Comparison of ENCODE assay signal across 32 cellular contexts in genomic region chr11:23923357-23923756, GRCh38.
"Had no signal": no experiment of that assay in that cellular context is flagged by ENCODE, and none has a peak within 500 bp of the region (broad histone marks: within the 10 kb centered on the region; RNA-seq: fewer than 3 reads in every experiment).

No MANE protein-coding gene starts in this region.

- ATAC-seq: activated CD4-positive, CD25-positive, alpha-beta regulatory T cell treated with anti-CD3 and anti-CD28 coated beads, Interleukin-2, amount 50 U/mL, for 24 hours; activated CD8-positive, alpha-beta T cell treated with anti-CD3 and anti-CD28 coated beads for 36 hours; activated T-cell treated with anti-CD3 and anti-CD28 coated beads, Interleukin-2, amount 50 U/mL, for 4 hours; activated T-helper 17 cell treated with anti-CD3 and anti-CD28 coated beads, Interleukin-2, amount 50 U/mL, for 72 hours; body of pancreas; foreskin keratinocyte; gastrocnemius medialis; heart left ventricle; T-helper 17 cell had no signal

- H3K27ac ChIP-seq: body of pancreas, colonic mucosa, esophagus muscularis mucosa, foreskin keratinocyte, gastrocnemius medialis, heart left ventricle, VCaP had no signal

- H3K27ac Mint-ChIP-seq: activated CD8-positive, alpha-beta T cell treated with anti-CD3 and anti-CD28 coated beads for 36 hours; activated naive CD8-positive, alpha-beta T cell; activated T-helper 17 cell treated with anti-CD3 and anti-CD28 coated beads, Interleukin-2, amount 50 U/mL, for 72 hours; T-helper 17 cell; T-helper 2 cell treated with Interferon-gamma antibody and Interleukin-4, amounts not matched to agents 5 μg/mL and 100 μg/mL, for 36 hours; WTC11 had no signal

- FAIRE-seq: TTC549 had no signal

- H3K4me1 Mint-ChIP-seq: activated T-helper 17 cell treated with anti-CD3 and anti-CD28 coated beads, Interleukin-2, amount 50 U/mL, for 72 hours; T-helper 17 cell had no signal

- H3K27me3 ChIP-seq: body of pancreas, colonic mucosa, esophagus muscularis mucosa, foreskin keratinocyte, gastrocnemius medialis, heart left ventricle had no signal

- H3K4me3 Mint-ChIP-seq: activated CD8-positive, alpha-beta T cell treated with anti-CD3 and anti-CD28 coated beads for 36 hours; activated naive CD8-positive, alpha-beta T cell; activated T-cell treated with anti-CD3 and anti-CD28 coated beads, Interleukin-2, amount 50 U/mL, for 4 hours; activated T-helper 17 cell treated with anti-CD3 and anti-CD28 coated beads, Interleukin-2, amount 50 U/mL, for 72 hours; T-helper 17 cell; T-helper 2 cell treated with Interferon-gamma antibody and Interleukin-4, amounts not matched to agents 5 μg/mL and 100 μg/mL, for 36 hours; WTC11 had no signal

- H3K4me3 ChIP-seq: body of pancreas, colonic mucosa, esophagus muscularis mucosa, gastrocnemius medialis, heart left ventricle had no signal

- H3K27me3 Mint-ChIP-seq: activated CD8-positive, alpha-beta T cell treated with anti-CD3 and anti-CD28 coated beads for 36 hours; activated naive CD8-positive, alpha-beta T cell; activated T-helper 17 cell treated with anti-CD3 and anti-CD28 coated beads, Interleukin-2, amount 50 U/mL, for 72 hours; T-helper 17 cell had no signal

- DNase-seq: activated CD4-positive, alpha-beta T cell treated with anti-CD3 and anti-CD28 coated beads for 48 hours; activated CD4-positive, alpha-beta T cell treated with anti-CD3 and anti-CD28 coated beads, Interleukin-2, amount 50 U/mL, for 1 hour; activated CD4-positive, alpha-beta T cell treated with anti-CD3 and anti-CD28 coated beads, Interleukin-2, amount 50 U/mL, for 48 hours; activated CD8-positive, alpha-beta memory T cell treated with anti-CD3 and anti-CD28 coated beads for 24 hours; activated CD8-positive, alpha-beta T cell treated with anti-CD3 and anti-CD28 coated beads for 36 hours; activated effector memory CD4-positive, alpha-beta T cell treated with Interleukin-2 at 50 U/mL for 16 hours; activated gamma-delta T cell treated with Interleukin-2 at 50 U/mL for 16 hours; activated naive CD4-positive, alpha-beta T cell treated with anti-CD3 and anti-CD28 coated beads, Interleukin-2, amount 50 U/mL, for 16 hours; activated naive CD4-positive, alpha-beta T cell treated with Interleukin-2 at 50 U/mL for 16 hours; activated T-cell treated with anti-CD3 and anti-CD28 coated beads, Interleukin-2, amount 50 U/mL, for 4 hours; amniotic stem cell; anterior cingulate cortex; body of pancreas; central memory CD4-positive, alpha-beta T cell; cerebellar nuclear complex; colonic mucosa; effector CD8-positive, alpha-beta T cell; erythroblast; foreskin keratinocyte; gastrocnemius medialis; glutamatergic neuron; heart left ventricle; T-helper 1 cell; T-helper 17 cell had no signal

- H3K36me3 ChIP-seq: colonic mucosa, esophagus muscularis mucosa, gastrocnemius medialis, heart left ventricle had no signal

- H3K9me3 Mint-ChIP-seq: WTC11 had no signal

- H3K9me3 ChIP-seq: body of pancreas, colonic mucosa, esophagus muscularis mucosa, gastrocnemius medialis, heart left ventricle had no signal

- H3K4me1 ChIP-seq: body of pancreas, colonic mucosa, esophagus muscularis mucosa, foreskin keratinocyte, gastrocnemius medialis, heart left ventricle had no signal

- H3K36me3 Mint-ChIP-seq: activated naive CD8-positive, alpha-beta T cell; WTC11 had no signal
